Comparison of ENCODE assay signal across 17 cellular contexts in the genomic region with DNA sequence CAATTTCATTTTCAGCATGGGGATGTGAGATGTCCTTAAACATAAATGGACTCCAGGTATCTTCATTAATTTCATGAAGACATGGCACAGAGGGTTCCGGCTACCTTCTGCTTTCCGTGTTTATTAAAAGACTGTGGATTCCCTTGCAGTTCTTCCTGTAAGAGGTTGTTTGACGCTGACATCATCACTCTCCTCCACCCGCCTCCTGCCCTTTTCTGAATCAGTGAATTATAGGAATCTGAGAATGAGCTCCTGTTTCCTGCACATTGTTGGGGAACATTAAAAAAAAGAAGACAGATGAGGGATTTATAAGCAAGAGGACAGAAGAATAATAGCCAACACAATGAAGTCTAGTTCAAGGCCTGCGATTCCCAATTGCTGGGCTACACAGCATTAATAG.
A peak's percentile ranks its signal among the peaks of the same experiment; 100 is the strongest.
DNase-seq lines count a peak whose midpoint lies in the region; ATAC-seq and TF ChIP-seq lines count a peak whose summit lies in the region.
"Had no signal": no experiment of that assay in that cellular context is flagged by ENCODE, and none has a peak within 500 bp of the region (broad histone marks: within the 10 kb centered on the region; RNA-seq: fewer than 3 reads in every experiment).

No MANE protein-coding gene starts in this region.

- in situ Hi-C loops in Caki2 (cut with HindIII; ENCODE audit: low pct_unique_long_range_greater_than_20kb, low sequenced_read_pairs), result no loop called here

- no peaks in the 10 kb centered on the region for H3K27me3 ChIP-seq in SK-N-SH (ENCODE audit: insufficient read depth)
- H3K27me3 ChIP-seq: cardiac muscle cell, upper lobe of right lung had no signal

- no peaks in the 10 kb centered on the region for H3K27me3 Mint-ChIP-seq in osteocyte (ENCODE audit: unreplicated experiment)

- no peak for ATAC-seq in GM19395 (IDR thresholded peaks at IDR 0.05; ENCODE audit: unreplicated experiment)
- ATAC-seq: upper lobe of right lung had no signal

- TF ChIP-seq CTCF in SK-N-SH (IDR thresholded peaks at IDR 0.05) (no peak), fibroblast of mammary gland (conservative IDR thresholded peaks at IDR 0.05; ENCODE audit: control insufficient read depth, insufficient read depth, low read depth, low read length) (no peak), osteocyte (IDR thresholded peaks at IDR 0.05) (no peak), GM20000 (IDR thresholded peaks at IDR 0.05; ENCODE audit: extremely low read depth, missing control alignments) (no peak)

- POLR2A ChIA-PET in SK-N-SH (lab: Yijun Ruan, JAX), result no interaction called here

- H3K4me2 ChIP-seq in SK-N-SH, result peak overlapping the region; percentile 73

- peak overlapping the region in 1 of 2 experiments; percentile 38; a peak in 2 of 4 replicates for H3K4me3 ChIP-seq in SK-N-SH (ENCODE audit: low read depth in 2 of 2, low read length in 1 of 2)
- no peak overlapping the region for H3K4me3 ChIP-seq in fibroblast of mammary gland (ENCODE audit: control insufficient read depth, low read depth, low read length)
- H3K4me3 ChIP-seq: cardiac muscle cell, SK-N-MC, skin epidermis, upper lobe of right lung had no signal

- H3K9ac ChIP-seq in SK-N-SH, result peak overlapping the region; percentile 49; the same call in 1 of the 2 replicates

- DNase-seq in Caki2 (ENCODE audit: low read depth) (peak; percentile 60), SK-N-SH (no peak), fibroblast of mammary gland (ENCODE audit: low read depth) (peak; percentile 27), osteocyte (ENCODE audit: extremely low spot score, unreplicated experiment) (no peak), cerebellum (ENCODE audit: low spot score) (no peak), UCSD-AML1 (lab: John Stamatoyannopoulos, UW; ENCODE audit: unreplicated experiment) (no peak), GM20000 (ENCODE audit: low spot score) (no peak)
- DNase-seq: activated CD4-positive, alpha-beta T cell treated with anti-CD3 and anti-CD28 coated beads for 48 hours; GDM1; NCI-H1105; NCI-H69; upper lobe of right lung had no signal

- 18% methylated on average over 5 of the region's 5 CpGs for WGBS in SK-N-SH (ENCODE audit: low lambda C conversion rate)

- H3K9me2 ChIP-seq in SK-N-SH, result no peaks in the 10 kb centered on the region

- H3K27ac Mint-ChIP-seq in osteocyte (ENCODE audit: unreplicated experiment), result peak overlapping the region; percentile 60
- H3K27ac Mint-ChIP-seq: activated T-helper 2 cell treated with anti-CD3 and anti-CD28 coated beads, Interferon-gamma antibody, Interleukin-2, Interleukin-4, amounts not matched to agents 10 μg/mL and 5 μg/mL and 100 μg/mL, durations not matched to agents 14 hours and 24 hours and 36 hours had no signal

- H3K36me3 ChIP-seq in SK-N-SH (replicated peaks in 1 of 2; ENCODE audit: control insufficient read depth in 1 of 2, insufficient read depth in 2 of 2, low read length in 1 of 2), result peaks cover 0 to 9% of the 10 kb centered on the region in 2 experiments
- H3K36me3 ChIP-seq: cardiac muscle cell, upper lobe of right lung had no signal

- H3K9me3 Mint-ChIP-seq in osteocyte (ENCODE audit: unreplicated experiment), result no peaks in the 10 kb centered on the region
- H3K9me3 Mint-ChIP-seq: activated T-helper 2 cell treated with anti-CD3 and anti-CD28 coated beads, Interferon-gamma antibody, Interleukin-2, Interleukin-4, amounts not matched to agents 10 μg/mL and 5 μg/mL and 100 μg/mL, durations not matched to agents 14 hours and 24 hours and 36 hours had no signal

- peaks cover 62% of the 10 kb centered on the region for H3K4me1 Mint-ChIP-seq in osteocyte (ENCODE audit: unreplicated experiment)

- H3K79me2 ChIP-seq in SK-N-SH (ENCODE audit: insufficient read depth), result peaks cover 78% of the 10 kb centered on the region

- no peaks in the 10 kb centered on the region for H3K9me3 ChIP-seq in SK-N-SH
- H3K9me3 ChIP-seq: upper lobe of right lung had no signal

- no peak for TF ChIP-seq RAD21 in SK-N-SH (IDR thresholded peaks at IDR 0.05; ENCODE audit: low read length)

- peak overlapping the region; percentile 17; the same call in 1 of the 2 replicates for H2AFZ ChIP-seq in SK-N-SH (ENCODE audit: low read depth)

- peaks cover 3% of the 10 kb centered on the region for H3K36me3 Mint-ChIP-seq in osteocyte (ENCODE audit: unreplicated experiment)

- peak overlapping the region; percentile 64 to 81 for H3K27ac ChIP-seq in SK-N-SH (ENCODE audit: low read depth in 2 of 2, low read length in 1 of 2)
- H3K27ac ChIP-seq: cardiac muscle cell, SK-N-MC, upper lobe of right lung had no signal

- H3K4me1 ChIP-seq in SK-N-SH (ENCODE audit: control insufficient read depth in 1 of 2, insufficient read depth in 2 of 2, low read depth in 1 of 2, low read length in 1 of 2), result peaks cover 0 to 33% of the 10 kb centered on the region in 2 experiments; a peak in 3 of 4 replicates

- H4K20me1 ChIP-seq in SK-N-SH (ENCODE audit: insufficient read depth), result peaks cover 5% of the 10 kb centered on the region; the same call in 1 of the 2 replicates

- no peak overlapping the region for H3K4me3 Mint-ChIP-seq in osteocyte (ENCODE audit: unreplicated experiment)

- CTCF ChIA-PET in SK-N-SH (lab: Yijun Ruan, JAX), result no interaction called here

- H3F3A ChIP-seq in SK-N-SH (replicated peaks; ENCODE audit: insufficient read depth), result peaks cover 30% of the 10 kb centered on the region

- TF ChIP-seq EP300 in SK-N-SH (IDR thresholded peaks at IDR 0.05; ENCODE audit: borderline replicate concordance in 1 of 2, low read depth in 1 of 2, low read length in 1 of 2), result peak in 1 of 2 experiments; percentile 25; a peak in 1 of 4 replicates

TF ChIP-seq in SK-N-SH, 30 proteins besides CTCF, POLR2A, EP300 and RAD21:
- TF ChIP-seq MAX (IDR thresholded peaks at IDR 0.05; ENCODE audit: low read depth), result 0 out of 2 replicates have a peak, but pooled peaks have one; percentile 22
- no peak for TF ChIP-seq ZBTB33 (IDR thresholded peaks at IDR 0.05; ENCODE audit: borderline replicate concordance, low read depth)
- TF ChIP-seq, protein P1, sequence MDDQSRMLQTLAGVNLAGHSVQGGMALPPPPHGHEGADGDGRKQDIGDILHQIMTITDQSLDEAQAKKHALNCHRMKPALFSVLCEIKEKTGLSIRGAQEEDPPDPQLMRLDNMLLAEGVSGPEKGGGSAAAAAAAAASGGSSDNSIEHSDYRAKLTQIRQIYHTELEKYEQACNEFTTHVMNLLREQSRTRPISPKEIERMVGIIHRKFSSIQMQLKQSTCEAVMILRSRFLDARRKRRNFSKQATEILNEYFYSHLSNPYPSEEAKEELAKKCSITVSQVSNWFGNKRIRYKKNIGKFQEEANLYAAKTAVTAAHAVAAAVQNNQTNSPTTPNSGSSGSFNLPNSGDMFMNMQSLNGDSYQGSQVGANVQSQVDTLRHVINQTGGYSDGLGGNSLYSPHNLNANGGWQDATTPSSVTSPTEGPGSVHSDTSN (IDR thresholded peaks at IDR 0.05), result peak; percentile 59
- TF ChIP-seq GATA2 (CRISPR knock-in tag; IDR thresholded peaks at IDR 0.05), result no peak
- TF ChIP-seq JUND (IDR thresholded peaks at IDR 0.05), result peak; percentile 45; the same call in 1 of the 2 replicates
- no peak for TF ChIP-seq TAF1 (IDR thresholded peaks at IDR 0.05; ENCODE audit: borderline replicate concordance, low read depth, low read length)
- 0 out of 2 replicates have a peak, but pooled peaks have one; percentile 5 for TF ChIP-seq FOSL2 (IDR thresholded peaks at IDR 0.05; ENCODE audit: borderline replicate concordance, low read depth)
- TF ChIP-seq, protein P2, sequence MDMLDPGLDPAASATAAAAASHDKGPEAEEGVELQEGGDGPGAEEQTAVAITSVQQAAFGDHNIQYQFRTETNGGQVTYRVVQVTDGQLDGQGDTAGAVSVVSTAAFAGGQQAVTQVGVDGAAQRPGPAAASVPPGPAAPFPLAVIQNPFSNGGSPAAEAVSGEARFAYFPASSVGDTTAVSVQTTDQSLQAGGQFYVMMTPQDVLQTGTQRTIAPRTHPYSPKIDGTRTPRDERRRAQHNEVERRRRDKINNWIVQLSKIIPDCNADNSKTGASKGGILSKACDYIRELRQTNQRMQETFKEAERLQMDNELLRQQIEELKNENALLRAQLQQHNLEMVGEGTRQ (IDR thresholded peaks at IDR 0.05; ENCODE audit: borderline replicate concordance, low read depth, low read length), result no peak

Comparison
In these comparisons a context has a peak if more than half of its experiments do, and no peak if none do; other contexts are left out.
1. DNase-seq: peak in Caki2 (single experiment) and fibroblast of mammary gland (single experiment); none in SK-N-SH (single experiment), osteocyte (single experiment), cerebellum (single experiment), UCSD-AML1 (single experiment) and GM20000 (single experiment).